Comparison of ENCODE assay signal across 10 cellular contexts in genomic region chr3:170622369-170623159, GRCh38. TPM values are rescaled to one million over a fixed set of nuclear protein-coding genes. Genes with fewer than 3 reads are reported as not detected.
A peak's percentile ranks its signal among the peaks of the same experiment; 100 is the strongest.
DNase-seq lines count a peak whose midpoint lies in the region; ATAC-seq and TF ChIP-seq lines count a peak whose summit lies in the region.
"Had no signal": no experiment of that assay in that cellular context is flagged by ENCODE, and none has a peak within 500 bp of the region (broad histone marks: within the 10 kb centered on the region; RNA-seq: fewer than 3 reads in every experiment).

No MANE protein-coding gene starts in this region.

- DNase-seq in Daoy (ENCODE audit: low read depth) (peak; percentile 57), NCI-H446 (lab: John Stamatoyannopoulos, UW) (peak; percentile 42 to 85), fibroblast of the aortic adventitia (ENCODE audit: low read depth) (peak; percentile 93), osteoblast (ENCODE audit: insufficient read length, low spot score, missing footprints) (peak; percentile 84), HuH-7 (ENCODE audit: low spot score) (no peak), NCI-H2107 (lab: John Stamatoyannopoulos, UW) (no peak)
- DNase-seq: Peyer's patch had no signal

- peak overlapping the region; percentile 36 for H2AFZ ChIP-seq in osteoblast (ENCODE audit: low read length)

- peaks cover 8% of the 10 kb centered on the region for H3K4me1 ChIP-seq in osteoblast (ENCODE audit: insufficient read depth, low read length)
- H3K4me1 ChIP-seq: Peyer's patch had no signal

- peak overlapping the region; percentile 14 for H3K4me2 ChIP-seq in osteoblast (ENCODE audit: insufficient read depth, low read length)

- no peak overlapping the region for H3K4me3 ChIP-seq in fibroblast of the aortic adventitia (ENCODE audit: low read depth, low read length)
- H3K4me3 ChIP-seq in osteoblast (ENCODE audit: insufficient read depth, low read length), result no peak overlapping the region
- H3K4me3 ChIP-seq: Peyer's patch had no signal

- no peaks in the 10 kb centered on the region for H4K20me1 ChIP-seq in osteoblast (ENCODE audit: insufficient read depth, low read length)

- H3K79me2 ChIP-seq in osteoblast (ENCODE audit: insufficient read depth, low read length), result no peaks in the 10 kb centered on the region

- ATAC-seq in HG03159 (IDR thresholded peaks at IDR 0.05; ENCODE audit: unreplicated experiment) (no peak), GM18520 (IDR thresholded peaks at IDR 0.05; ENCODE audit: unreplicated experiment) (no peak)

- no peaks in the 10 kb centered on the region for H3K9me3 ChIP-seq in osteoblast (ENCODE audit: low read depth, low read length)

- H3K36me3 ChIP-seq in osteoblast (ENCODE audit: insufficient read depth, low read length), result no peaks in the 10 kb centered on the region
- H3K36me3 ChIP-seq: Peyer's patch had no signal

- no peaks in the 10 kb centered on the region for H3K27me3 ChIP-seq in osteoblast (ENCODE audit: insufficient read depth, low read length)
- H3K27me3 ChIP-seq: Peyer's patch had no signal

- TF ChIP-seq CTCF in fibroblast of the aortic adventitia (IDR thresholded peaks at IDR 0.05; ENCODE audit: insufficient read depth, low read length), result no peak
- TF ChIP-seq CTCF in osteoblast (IDR thresholded peaks at IDR 0.05; ENCODE audit: extremely low read depth, low read depth, low read length), result no peak

- no peak overlapping the region for H3K27ac ChIP-seq in osteoblast (ENCODE audit: low read depth, low read length)
- H3K27ac ChIP-seq: Peyer's patch had no signal

RNA-seq across cellular contexts. Expression of gene SLC7A14, which starts 36.7 kb away (rescaled TPM):
- 0.17 and 0.18 TPM in 2 replicates for total RNA-seq in Daoy (2014; rRNA removed; shearing (Covaris generic))
- total RNA-seq in fibroblast of the aortic adventitia (ENCODE audit: low replicate concordance) (3.7 and 6.1 TPM in 2 replicates), osteoblast (0.29 and 0.36 TPM in 2 replicates)
- total RNA-seq: activated CD8-positive, alpha-beta memory T cell treated with anti-CD3 and anti-CD28 coated beads for 36 hours had no signal

Comparison
In these comparisons a context has a peak if more than half of its experiments do, and no peak if none do; other contexts are left out.
1. DNase-seq: peak in Daoy (single experiment), NCI-H446 (2 of 2), fibroblast of the aortic adventitia (single experiment) and osteoblast (single experiment); none in HuH-7 (single experiment) and NCI-H2107 (single experiment).